ENCODE assay signal across 9 cellular contexts in genomic region chr22:19174106-19175025, GRCh38. TPM values are rescaled to one million over a fixed set of nuclear protein-coding genes. Genes with fewer than 3 reads are reported as not detected.
DNase-seq lines count a peak whose midpoint lies in the region; ATAC-seq, FAIRE-seq and TF ChIP-seq lines count a peak whose summit lies in the region.
"Had no signal": no experiment of that assay in that cellular context is flagged by ENCODE, and none has a peak within 500 bp of the region (broad histone marks: within the 10 kb centered on the region; RNA-seq: fewer than 3 reads in every experiment).

No MANE protein-coding gene starts in this region.

- no peak for DNase-seq in CD4-positive, CD25-positive, alpha-beta regulatory T cell
- peak in 1 of 4 experiments; percentile 59 for DNase-seq in K562 (ENCODE audit: extremely low read depth in 1 of 4, low spot score in 3 of 4)
- DNase-seq in mesenchymal stem cell, result peak; percentile 56
- DNase-seq in NCI-H146 (lab: John Stamatoyannopoulos, UW), result no peak
- no peak for DNase-seq in NCI-H2196 treated with DMSO at 0.1 percent for 48 hours (lab: John Stamatoyannopoulos, UW; ENCODE audit: unreplicated experiment)
- no peak for DNase-seq in NCI-H1436 treated with DMSO at 0.1 percent for 48 hours (lab: John Stamatoyannopoulos, UW)
- no peak for DNase-seq in NCI-H146 treated with DMSO at 0.1 percent for 48 hours (lab: John Stamatoyannopoulos, UW; ENCODE audit: unreplicated experiment)
- DNase-seq: stimulated activated naive CD8-positive, alpha-beta T cell treated with anti-CD3 and anti-CD28 coated beads, Interleukin-15, Interleukin-2, amounts not matched to agents 100 U/mL and 50 U/mL, for 24 hours had no signal

- TF ChIP-seq RAD21 in K562 (CRISPR knock-in tag; conservative IDR thresholded peaks at IDR 0.05 in 1 of 2, IDR thresholded peaks at IDR 0.05 in 1 of 2), result no peak

- H4K20me1 ChIP-seq in K562 (replicated peaks; ENCODE audit: control insufficient read depth, insufficient read depth, low read length), result peaks cover 42% of the 10 kb centered on the region

- H2AFZ ChIP-seq in K562 (ENCODE audit: low read depth, low read length) (no peak overlapping the region), mesenchymal stem cell (ENCODE audit: low read depth, low read length) (no peak overlapping the region)

- no peak overlapping the region for H3K18ac ChIP-seq in mesenchymal stem cell (ENCODE audit: low read depth in 1 of 2, low read length in 2 of 2)

- H3K23ac ChIP-seq in mesenchymal stem cell (ENCODE audit: low read length in 2 of 2), result no peak overlapping the region

- POLR2A ChIA-PET in K562 (lab: Yijun Ruan, JAX), result interaction anchor here (0.6 to 2.9 kb wide), 34 partner anchors 18 to 681 kb away, joined by 3 to 12 read pairs (median 4); partner anchors contain the start of genes DGCR2, HIRA and MRPL40

- 69% methylated on average over 14 of the region's 14 CpGs for WGBS in HUES64
- 68% methylated on average over 14 of the region's 14 CpGs for WGBS in K562 (ENCODE audit: insufficient coverage, low coverage, missing lambda C conversion rate)
- WGBS in mesenchymal stem cell, result 49% methylated on average over 14 of the region's 14 CpGs

- no peak overlapping the region for H2BK15ac ChIP-seq in mesenchymal stem cell (ENCODE audit: low read depth, poor library complexity, severe bottlenecking)

- no peak for TF ChIP-seq CTCF in K562 (IDR thresholded peaks at IDR 0.05 in 2 of 3, conservative IDR thresholded peaks at IDR 0.05 in 1 of 3; ENCODE audit: insufficient read depth in 2 of 3, low read depth in 1 of 3, low read length in 3 of 3)

- H3K9ac ChIP-seq in HUES64 (ENCODE audit: low read depth, low read length), result peak overlapping the region; percentile 38; the same call in 1 of the 2 replicates
- H3K9ac ChIP-seq in K562 (ENCODE audit: insufficient read depth in 1 of 2, low read depth in 2 of 2, low read length in 2 of 2), result peak overlapping the region in 1 of 2 experiments; percentile 96; a peak in 2 of 4 replicates
- H3K9ac ChIP-seq in mesenchymal stem cell (ENCODE audit: low read length), result no peak overlapping the region

- peak overlapping the region; percentile 93 for H3K4me2 ChIP-seq in K562 (ENCODE audit: insufficient read depth, low read length)
- peak overlapping the region; percentile 12 for H3K4me2 ChIP-seq in mesenchymal stem cell (ENCODE audit: low read length, poor library complexity, severe bottlenecking)

- no peaks in the 10 kb centered on the region for H3K36me3 Mint-ChIP-seq in CD4-positive, CD25-positive, alpha-beta regulatory T cell

- CTCF ChIA-PET in K562 (lab: Yijun Ruan, JAX; ENCODE audit: low intra/inter-chr PET ratio), result no interaction called here

- peaks cover 81% of the 10 kb centered on the region for H3K79me2 ChIP-seq in K562 (ENCODE audit: control insufficient read depth, insufficient read depth, low read length)

- H2BK120ac ChIP-seq in mesenchymal stem cell (ENCODE audit: low read depth, low read length), result no peak overlapping the region

- no TSS peak for BruUV-seq in K562 (replicated peaks; lab: Mats Ljungman, UMichigan)

- peaks cover 3 to 48% (median 21%) of the 10 kb centered on the region in 4 donors for H3K4me1 Mint-ChIP-seq in CD4-positive, CD25-positive, alpha-beta regulatory T cell

- in situ Hi-C loops in K562 (cut with MboI), result loop anchor here (5.0 kb wide), 1 partner anchor 453 kb away; no protein-coding TSS in a partner anchor

- no peak for TF ChIP-seq POLR2A in K562 (conservative IDR thresholded peaks at IDR 0.05)

- no peak overlapping the region for H2BK5ac ChIP-seq in mesenchymal stem cell (ENCODE audit: low read depth, low read length, poor library complexity, severe bottlenecking)

- no peak overlapping the region for H2AK5ac ChIP-seq in mesenchymal stem cell (ENCODE audit: low read length, severe bottlenecking)

- H3K27me3 ChIP-seq in CD4-positive, CD25-positive, alpha-beta regulatory T cell (ENCODE audit: control insufficient read depth, insufficient read depth, low read length), result no peaks in the 10 kb centered on the region
- peaks cover 18% of the 10 kb centered on the region for H3K27me3 ChIP-seq in HUES64 (ENCODE audit: insufficient read depth, low read length)
- peaks cover 0 to 5% of the 10 kb centered on the region in 2 experiments; a peak in 1 of 5 replicates for H3K27me3 ChIP-seq in K562 (ENCODE audit: control insufficient read depth in 2 of 2, insufficient read depth in 2 of 2, low read length in 2 of 2)
- H3K27me3 ChIP-seq in mesenchymal stem cell (ENCODE audit: control insufficient read depth in 1 of 2, insufficient read depth in 1 of 2, low read length in 2 of 2), result peaks cover 6 to 9% of the 10 kb centered on the region in 2 experiments

- peaks cover 14% of the 10 kb centered on the region for H3K79me1 ChIP-seq in mesenchymal stem cell (replicated peaks; ENCODE audit: low read length, poor library complexity, severe bottlenecking)

- peak overlapping the region in 1 of 2 experiments; percentile 4 for H2BK12ac ChIP-seq in mesenchymal stem cell (ENCODE audit: low read length in 2 of 2)

- no peak overlapping the region for H3K14ac ChIP-seq in mesenchymal stem cell (ENCODE audit: low read length in 2 of 2)

- H3K4ac ChIP-seq in mesenchymal stem cell (ENCODE audit: low read depth in 1 of 2, low read length in 2 of 2), result no peak overlapping the region

- peaks cover 48% of the 10 kb centered on the region for H3K4me1 ChIP-seq in CD4-positive, CD25-positive, alpha-beta regulatory T cell (ENCODE audit: control insufficient read depth, insufficient read depth, low read length, poor library complexity, severe bottlenecking)
- peaks cover 5% of the 10 kb centered on the region for H3K4me1 ChIP-seq in HUES64 (ENCODE audit: insufficient read depth, low read length)
- H3K4me1 ChIP-seq in K562 (replicated peaks in 1 of 2; ENCODE audit: control insufficient read depth in 2 of 2, insufficient read depth in 2 of 2, low read length in 2 of 2), result peaks cover 58 to 100% of the 10 kb centered on the region in 2 experiments
- H3K4me1 ChIP-seq in mesenchymal stem cell (ENCODE audit: control insufficient read depth, insufficient read depth, low read depth, low read length), result peaks cover 68% of the 10 kb centered on the region

- H3K9me1 ChIP-seq in K562 (ENCODE audit: control insufficient read depth, insufficient read depth, low read length), result peaks cover 28% of the 10 kb centered on the region

- ATAC-seq in CD4-positive, CD25-positive, alpha-beta regulatory T cell (ENCODE audit: low read depth in 2 of 2), result no peak
- ATAC-seq in K562, result no peak
- ATAC-seq: stimulated activated naive CD8-positive, alpha-beta T cell treated with anti-CD3 and anti-CD28 coated beads, Interleukin-15, Interleukin-2, amounts not matched to agents 100 U/mL and 50 U/mL, for 24 hours had no signal

- no peaks in the 10 kb centered on the region for H3K36me3 ChIP-seq in CD4-positive, CD25-positive, alpha-beta regulatory T cell (ENCODE audit: control insufficient read depth, insufficient read depth, low read length)
- peaks cover 18% of the 10 kb centered on the region for H3K36me3 ChIP-seq in HUES64 (ENCODE audit: insufficient read depth, low read length)
- H3K36me3 ChIP-seq in K562 (ENCODE audit: control insufficient read depth, insufficient read depth, low read length), result peaks cover 55% of the 10 kb centered on the region
- peaks cover 15 to 42% of the 10 kb centered on the region in 2 experiments for H3K36me3 ChIP-seq in mesenchymal stem cell (ENCODE audit: control insufficient read depth in 1 of 2, insufficient read depth in 2 of 2, low read depth in 1 of 2, low read length in 2 of 2)

- H3K4me3 ChIP-seq in CD4-positive, CD25-positive, alpha-beta regulatory T cell (ENCODE audit: low read depth, low read length), result no peak overlapping the region
- H3K4me3 ChIP-seq in HUES64 (ENCODE audit: low read length) (no peak overlapping the region), K562 (peak overlapping the region; percentile 66), mesenchymal stem cell (ENCODE audit: insufficient read depth in 1 of 2, low read depth in 1 of 2, low read length in 2 of 2) (peak overlapping the region in 1 of 2 experiments; percentile 90)

- no peak for FAIRE-seq in K562 (lab: Jason Lieb, UNC)

- H3K27ac ChIP-seq in CD4-positive, CD25-positive, alpha-beta regulatory T cell (ENCODE audit: insufficient read depth, low read length, poor library complexity, severe bottlenecking), result no peak overlapping the region
- H3K27ac ChIP-seq in HUES64 (ENCODE audit: low read depth, low read length) (peak overlapping the region; percentile 81), K562 (ENCODE audit: extremely low read depth, low read depth, low read length) (peak overlapping the region; percentile 1; the same call in 2 of the 3 replicates), mesenchymal stem cell (ENCODE audit: low read length, poor library complexity, severe bottlenecking) (peak overlapping the region; percentile 52)

- H4K8ac ChIP-seq in mesenchymal stem cell (ENCODE audit: low read length), result peak overlapping the region; percentile 1

- peaks cover 0 to 2% (median 0%) of the 10 kb centered on the region in 7 donors for H3K9me3 Mint-ChIP-seq in CD4-positive, CD25-positive, alpha-beta regulatory T cell

- H3K27ac Mint-ChIP-seq in CD4-positive, CD25-positive, alpha-beta regulatory T cell, result peak overlapping the region in 1 of 3 donors; percentile 63

- H4K91ac ChIP-seq in mesenchymal stem cell (ENCODE audit: low read length), result peak overlapping the region; percentile 66

- no peak for TF ChIP-seq EP300 in K562 (IDR thresholded peaks at IDR 0.05; ENCODE audit: low read length)

- intact Hi-C loops in K562 (cut with micrococcal nuclease), result loop anchor here (5.0 kb wide), 2 partner anchors 137 to 198 kb away; no protein-coding TSS in a partner anchor

- no peaks in the 10 kb centered on the region for H3K9me3 ChIP-seq in CD4-positive, CD25-positive, alpha-beta regulatory T cell (ENCODE audit: control insufficient read depth in 2 of 2, low read length in 2 of 2)
- no peaks in the 10 kb centered on the region for H3K9me3 ChIP-seq in HUES64 (ENCODE audit: insufficient read depth, low read depth, low read length)
- no peaks in the 10 kb centered on the region for H3K9me3 ChIP-seq in K562 (replicated peaks; ENCODE audit: control insufficient read depth, insufficient read depth, low read depth, low read length)
- H3K9me3 ChIP-seq in mesenchymal stem cell (ENCODE audit: control insufficient read depth, low read length), result no peaks in the 10 kb centered on the region

- peak overlapping the region in 3 of 4 donors; percentile 58 to 94 (median 88) for H3K4me3 Mint-ChIP-seq in CD4-positive, CD25-positive, alpha-beta regulatory T cell

- peaks cover 8% of the 10 kb centered on the region for H3K27me3 Mint-ChIP-seq in CD4-positive, CD25-positive, alpha-beta regulatory T cell

RNA-seq across cellular contexts. Expression of gene SLC25A1, which starts 4.2 kb away (rescaled TPM):
- 27.6 TPM for total RNA-seq in CD4-positive, CD25-positive, alpha-beta regulatory T cell
- polyA plus RNA-seq in CD4-positive, CD25-positive, alpha-beta regulatory T cell, result 10 to 100 TPM; 38.9 to 62.9 (median 52.6) TPM
- polyA plus RNA-seq in HUES64 (2013, experiment 1 of 2), result 115 TPM
- 128 TPM for polyA plus RNA-seq in HUES64 (2013, experiment 2 of 2)
- 34.4 and 107 TPM in 2 replicates for total RNA-seq in K562 (2011; cell fraction: chromatin; rRNA removed; ENCODE audit: low replicate concordance)
- total RNA-seq in K562 (2011; cell fraction: nucleolus; rRNA removed), result 114 and 122 TPM in 2 replicates
- total RNA-seq in K562 (2011; cell fraction: nucleoplasm; rRNA removed), result 76.8 and 81.5 TPM in 2 replicates
- 329 and 469 TPM in 2 replicates for total RNA-seq in K562 (2014; rRNA removed)
- 54.3 and 89.6 TPM in 2 replicates for total RNA-seq in K562 (2014; rRNA removed; fragmentation: Illumina TruSeq; extraction: Trizol)
- total RNA-seq in K562 (2015; rRNA removed; fragmentation: Illumina TruSeq; extraction: Trizol), result 109 and 119 TPM in 2 replicates
- total RNA-seq in K562 (2021), result 399 and 408 TPM in 2 replicates
- 110 and 216 TPM in 2 replicates for polyA plus RNA-seq in K562 (2011; rRNA removed)
- 329 and 368 TPM in 2 replicates for polyA plus RNA-seq in K562 (2011; cell fraction: cytosol; rRNA removed)
- 294 and 343 TPM in 2 replicates for polyA plus RNA-seq in K562 (2011; cell fraction: nucleus; rRNA removed)
- polyA plus RNA-seq in K562 (2012), result 272 and 330 TPM in 2 replicates
- 183 and 239 TPM in 2 replicates for polyA plus RNA-seq in K562 (2014; fragmentation: Illumina TruSeq; extraction: Trizol)
- 10 to 100 TPM; 11.0 to 23.7 TPM for polyA plus RNA-seq in K562 (2014; fragmentation: Nextera tagmentation; extraction: Ambion mirVana)
- polyA plus RNA-seq in K562 (2014; rRNA removed), result 248 and 262 TPM in 2 replicates
- polyA minus RNA-seq in K562 (2011; rRNA and poly(A)+ RNA removed), result 64.7 and 77.1 TPM in 2 replicates
- polyA minus RNA-seq in K562 (2011; cell fraction: cytosol; rRNA and poly(A)+ RNA removed), result 103 and 287 TPM in 2 replicates
- 46.3 and 88.1 TPM in 2 replicates for polyA minus RNA-seq in K562 (2011; cell fraction: nucleus; rRNA and poly(A)+ RNA removed)
- polyA plus RNA-seq in mesenchymal stem cell (2013, experiment 1 of 2), result 119 TPM
- 117 TPM for polyA plus RNA-seq in mesenchymal stem cell (2013, experiment 2 of 2)

RNA-seq across cellular contexts. Expression of gene GSC2, which starts 24.3 kb away (rescaled TPM):
- total RNA-seq in CD4-positive, CD25-positive, alpha-beta regulatory T cell, result not detected
- not detected for polyA plus RNA-seq in CD4-positive, CD25-positive, alpha-beta regulatory T cell
- polyA plus RNA-seq in HUES64 (2013, experiment 1 of 2), result not detected
- not detected for polyA plus RNA-seq in HUES64 (2013, experiment 2 of 2)
- total RNA-seq in K562 (2011; cell fraction: chromatin; rRNA removed; ENCODE audit: low replicate concordance), result not detected in 2 replicates
- total RNA-seq in K562 (2011; cell fraction: nucleolus; rRNA removed), result not detected in 2 replicates
- total RNA-seq in K562 (2011; cell fraction: nucleoplasm; rRNA removed), result not detected in 2 replicates
- total RNA-seq in K562 (2014; rRNA removed) (not detected in 2 replicates), K562 (2014; rRNA removed; fragmentation: Illumina TruSeq; extraction: Trizol) (not detected in 2 replicates), K562 (2015; rRNA removed; fragmentation: Illumina TruSeq; extraction: Trizol) (not detected in 2 replicates), K562 (2021) (not detected in 2 replicates)
- polyA plus RNA-seq in K562 (2011; rRNA removed) (not detected in 2 replicates), K562 (2014; fragmentation: Illumina TruSeq; extraction: Trizol) (not detected in 2 replicates), K562 (2014; fragmentation: Nextera tagmentation; extraction: Ambion mirVana) (not detected), K562 (2014; rRNA removed) (not detected in 2 replicates)
- polyA plus RNA-seq in K562 (2011; cell fraction: cytosol; rRNA removed), result not detected in 2 replicates
- not detected in 2 replicates for polyA plus RNA-seq in K562 (2011; cell fraction: nucleus; rRNA removed)
- not detected in 2 replicates for polyA plus RNA-seq in K562 (2012)
- polyA minus RNA-seq in K562 (2011; rRNA and poly(A)+ RNA removed), result not detected in 2 replicates
- polyA minus RNA-seq in K562 (2011; cell fraction: cytosol; rRNA and poly(A)+ RNA removed), result not detected in 2 replicates
- not detected in 2 replicates for polyA minus RNA-seq in K562 (2011; cell fraction: nucleus; rRNA and poly(A)+ RNA removed)
- not detected for polyA plus RNA-seq in mesenchymal stem cell (2013, experiment 1 of 2)
- not detected for polyA plus RNA-seq in mesenchymal stem cell (2013, experiment 2 of 2)

RNA-seq across cellular contexts. Expression of gene ESS2, which starts 29.9 kb away (rescaled TPM):
- total RNA-seq in CD4-positive, CD25-positive, alpha-beta regulatory T cell, result 47.3 TPM
- polyA plus RNA-seq in CD4-positive, CD25-positive, alpha-beta regulatory T cell, result 10 to 100 TPM in 3 of 4 donors, 1 to 10 TPM in 1; 10.0 to 12.5 (median 11.2) TPM
- 13.9 TPM for polyA plus RNA-seq in HUES64 (2013, experiment 1 of 2)
- polyA plus RNA-seq in HUES64 (2013, experiment 2 of 2), result 14.4 TPM
- 22.9 and 43.9 TPM in 2 replicates for total RNA-seq in K562 (2011; cell fraction: chromatin; rRNA removed; ENCODE audit: low replicate concordance)
- total RNA-seq in K562 (2011; cell fraction: nucleolus; rRNA removed), result 30.7 and 33.7 TPM in 2 replicates
- total RNA-seq in K562 (2011; cell fraction: nucleoplasm; rRNA removed), result 20.2 and 27.2 TPM in 2 replicates
- 42.5 and 47.4 TPM in 2 replicates for total RNA-seq in K562 (2014; rRNA removed)
- 9.4 and 10.7 TPM in 2 replicates for total RNA-seq in K562 (2014; rRNA removed; fragmentation: Illumina TruSeq; extraction: Trizol)
- total RNA-seq in K562 (2015; rRNA removed; fragmentation: Illumina TruSeq; extraction: Trizol), result 28.3 and 30.9 TPM in 2 replicates
- total RNA-seq in K562 (2021), result 51.3 and 52.8 TPM in 2 replicates
- polyA plus RNA-seq in K562 (2011; rRNA removed), result 26.8 and 44.0 TPM in 2 replicates
- 44.3 and 59.3 TPM in 2 replicates for polyA plus RNA-seq in K562 (2011; cell fraction: cytosol; rRNA removed)
- polyA plus RNA-seq in K562 (2011; cell fraction: nucleus; rRNA removed), result 50.0 and 63.7 TPM in 2 replicates
- 34.4 and 35.2 TPM in 2 replicates for polyA plus RNA-seq in K562 (2012)
- polyA plus RNA-seq in K562 (2014; fragmentation: Illumina TruSeq; extraction: Trizol), result 23.6 and 41.0 TPM in 2 replicates
- polyA plus RNA-seq in K562 (2014; fragmentation: Nextera tagmentation; extraction: Ambion mirVana), result 1 to 10 TPM in 1 of 2 experiments, under 1 TPM in 1; 0.70 to 1.9 TPM
- 47.1 and 58.1 TPM in 2 replicates for polyA plus RNA-seq in K562 (2014; rRNA removed)
- 11.3 and 13.6 TPM in 2 replicates for polyA minus RNA-seq in K562 (2011; rRNA and poly(A)+ RNA removed)
- polyA minus RNA-seq in K562 (2011; cell fraction: cytosol; rRNA and poly(A)+ RNA removed), result 16.3 and 30.8 TPM in 2 replicates
- polyA minus RNA-seq in K562 (2011; cell fraction: nucleus; rRNA and poly(A)+ RNA removed), result 11.7 and 24.3 TPM in 2 replicates
- 11.9 TPM for polyA plus RNA-seq in mesenchymal stem cell (2013, experiment 1 of 2)
- polyA plus RNA-seq in mesenchymal stem cell (2013, experiment 2 of 2), result 11.8 TPM

RNA-seq across cellular contexts. Expression of gene TSSK2, which starts 43.3 kb away (rescaled TPM):
- total RNA-seq in CD4-positive, CD25-positive, alpha-beta regulatory T cell, result not detected
- not detected for polyA plus RNA-seq in CD4-positive, CD25-positive, alpha-beta regulatory T cell
- polyA plus RNA-seq in HUES64 (2013, experiment 1 of 2), result not detected
- not detected for polyA plus RNA-seq in HUES64 (2013, experiment 2 of 2)
- 0.21 TPM in 1 of 2 replicates, not detected in the other for total RNA-seq in K562 (2011; cell fraction: chromatin; rRNA removed; ENCODE audit: low replicate concordance)
- not detected in 2 replicates for total RNA-seq in K562 (2011; cell fraction: nucleolus; rRNA removed)
- 0.22 TPM in 1 of 2 replicates, not detected in the other for total RNA-seq in K562 (2011; cell fraction: nucleoplasm; rRNA removed)
- total RNA-seq in K562 (2014; rRNA removed), result not detected in 2 replicates
- total RNA-seq in K562 (2014; rRNA removed; fragmentation: Illumina TruSeq; extraction: Trizol), result not detected in 2 replicates
- not detected in 2 replicates for total RNA-seq in K562 (2015; rRNA removed; fragmentation: Illumina TruSeq; extraction: Trizol)
- not detected in 2 replicates for total RNA-seq in K562 (2021)
- not detected in 2 replicates for polyA plus RNA-seq in K562 (2011; rRNA removed)
- 0.04 TPM in 1 of 2 replicates, not detected in the other for polyA plus RNA-seq in K562 (2011; cell fraction: cytosol; rRNA removed)
- polyA plus RNA-seq in K562 (2011; cell fraction: nucleus; rRNA removed), result 0.10 TPM in 1 of 2 replicates, not detected in the other
- polyA plus RNA-seq in K562 (2012), result not detected in 2 replicates
- polyA plus RNA-seq in K562 (2014; fragmentation: Illumina TruSeq; extraction: Trizol), result not detected in 2 replicates
- polyA plus RNA-seq in K562 (2014; fragmentation: Nextera tagmentation; extraction: Ambion mirVana), result not detected
- polyA plus RNA-seq in K562 (2014; rRNA removed), result 0.04 TPM in 1 of 2 replicates, not detected in the other
- not detected in 2 replicates for polyA minus RNA-seq in K562 (2011; rRNA and poly(A)+ RNA removed)
- not detected in 2 replicates for polyA minus RNA-seq in K562 (2011; cell fraction: cytosol; rRNA and poly(A)+ RNA removed)
- polyA minus RNA-seq in K562 (2011; cell fraction: nucleus; rRNA and poly(A)+ RNA removed), result not detected in 2 replicates
- polyA plus RNA-seq in mesenchymal stem cell (2013, experiment 1 of 2), result not detected
- not detected for polyA plus RNA-seq in mesenchymal stem cell (2013, experiment 2 of 2)

RNA-seq across cellular contexts. Expression of gene DGCR2, which starts 52.2 kb away (rescaled TPM):
- 58.4 TPM for total RNA-seq in CD4-positive, CD25-positive, alpha-beta regulatory T cell
- polyA plus RNA-seq in CD4-positive, CD25-positive, alpha-beta regulatory T cell, result 10 to 100 TPM; 51.8 to 75.2 (median 57.2) TPM
- polyA plus RNA-seq in HUES64 (2013, experiment 1 of 2), result 41.7 TPM
- 35.9 TPM for polyA plus RNA-seq in HUES64 (2013, experiment 2 of 2)
- total RNA-seq in K562 (2011; cell fraction: chromatin; rRNA removed; ENCODE audit: low replicate concordance), result 104 and 237 TPM in 2 replicates
- total RNA-seq in K562 (2011; cell fraction: nucleolus; rRNA removed), result 233 and 250 TPM in 2 replicates
- 163 and 192 TPM in 2 replicates for total RNA-seq in K562 (2011; cell fraction: nucleoplasm; rRNA removed)
- total RNA-seq in K562 (2014; rRNA removed) (62.9 and 79.7 TPM in 2 replicates), K562 (2014; rRNA removed; fragmentation: Illumina TruSeq; extraction: Trizol) (25.0 and 31.7 TPM in 2 replicates), K562 (2015; rRNA removed; fragmentation: Illumina TruSeq; extraction: Trizol) (52.2 and 56.7 TPM in 2 replicates), K562 (2021) (101 and 103 TPM in 2 replicates)
- polyA plus RNA-seq in K562 (2011; rRNA removed) (45.6 and 65.3 TPM in 2 replicates), K562 (2014; fragmentation: Illumina TruSeq; extraction: Trizol) (56.7 and 59.7 TPM in 2 replicates), K562 (2014; fragmentation: Nextera tagmentation; extraction: Ambion mirVana) (under 1 TPM; 0.69 to 0.70 TPM), K562 (2014; rRNA removed) (54.1 and 56.4 TPM in 2 replicates)
- 87.9 and 92.8 TPM in 2 replicates for polyA plus RNA-seq in K562 (2011; cell fraction: cytosol; rRNA removed)
- polyA plus RNA-seq in K562 (2011; cell fraction: nucleus; rRNA removed), result 96.5 and 99.6 TPM in 2 replicates
- polyA plus RNA-seq in K562 (2012), result 68.2 and 87.4 TPM in 2 replicates
- 59.4 and 60.5 TPM in 2 replicates for polyA minus RNA-seq in K562 (2011; rRNA and poly(A)+ RNA removed)
- polyA minus RNA-seq in K562 (2011; cell fraction: cytosol; rRNA and poly(A)+ RNA removed), result 76.8 and 101 TPM in 2 replicates
- 59.6 and 106 TPM in 2 replicates for polyA minus RNA-seq in K562 (2011; cell fraction: nucleus; rRNA and poly(A)+ RNA removed)
- polyA plus RNA-seq in mesenchymal stem cell (2013, experiment 1 of 2), result 30.8 TPM
- polyA plus RNA-seq in mesenchymal stem cell (2013, experiment 2 of 2), result 29.3 TPM
